1 cellular context compared by ENCODE assay signal in genomic region chr15:62060116-62060895, GRCh38.
A peak's percentile ranks its signal among the peaks of the same experiment; 100 is the strongest.
TF ChIP-seq lines count a peak whose summit lies in the region.

A gene with protein sequence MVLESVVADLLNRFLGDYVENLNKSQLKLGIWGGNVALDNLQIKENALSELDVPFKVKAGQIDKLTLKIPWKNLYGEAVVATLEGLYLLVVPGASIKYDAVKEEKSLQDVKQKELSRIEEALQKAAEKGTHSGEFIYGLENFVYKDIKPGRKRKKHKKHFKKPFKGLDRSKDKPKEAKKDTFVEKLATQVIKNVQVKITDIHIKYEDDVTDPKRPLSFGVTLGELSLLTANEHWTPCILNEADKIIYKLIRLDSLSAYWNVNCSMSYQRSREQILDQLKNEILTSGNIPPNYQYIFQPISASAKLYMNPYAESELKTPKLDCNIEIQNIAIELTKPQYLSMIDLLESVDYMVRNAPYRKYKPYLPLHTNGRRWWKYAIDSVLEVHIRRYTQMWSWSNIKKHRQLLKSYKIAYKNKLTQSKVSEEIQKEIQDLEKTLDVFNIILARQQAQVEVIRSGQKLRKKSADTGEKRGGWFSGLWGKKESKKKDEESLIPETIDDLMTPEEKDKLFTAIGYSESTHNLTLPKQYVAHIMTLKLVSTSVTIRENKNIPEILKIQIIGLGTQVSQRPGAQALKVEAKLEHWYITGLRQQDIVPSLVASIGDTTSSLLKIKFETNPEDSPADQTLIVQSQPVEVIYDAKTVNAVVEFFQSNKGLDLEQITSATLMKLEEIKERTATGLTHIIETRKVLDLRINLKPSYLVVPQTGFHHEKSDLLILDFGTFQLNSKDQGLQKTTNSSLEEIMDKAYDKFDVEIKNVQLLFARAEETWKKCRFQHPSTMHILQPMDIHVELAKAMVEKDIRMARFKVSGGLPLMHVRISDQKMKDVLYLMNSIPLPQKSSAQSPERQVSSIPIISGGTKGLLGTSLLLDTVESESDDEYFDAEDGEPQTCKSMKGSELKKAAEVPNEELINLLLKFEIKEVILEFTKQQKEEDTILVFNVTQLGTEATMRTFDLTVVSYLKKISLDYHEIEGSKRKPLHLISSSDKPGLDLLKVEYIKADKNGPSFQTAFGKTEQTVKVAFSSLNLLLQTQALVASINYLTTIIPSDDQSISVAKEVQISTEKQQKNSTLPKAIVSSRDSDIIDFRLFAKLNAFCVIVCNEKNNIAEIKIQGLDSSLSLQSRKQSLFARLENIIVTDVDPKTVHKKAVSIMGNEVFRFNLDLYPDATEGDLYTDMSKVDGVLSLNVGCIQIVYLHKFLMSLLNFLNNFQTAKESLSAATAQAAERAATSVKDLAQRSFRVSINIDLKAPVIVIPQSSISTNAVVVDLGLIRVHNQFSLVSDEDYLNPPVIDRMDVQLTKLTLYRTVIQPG (N-terminal part only) (minus strand): TSS chr15:62060447. CDS start chr15:62060374, 73 bp downstream.

TF ChIP-seq in GM23338, 12 proteins besides CTCF, POLR2A, EP300 and RAD21 (continued from another document):
- TF ChIP-seq EZH2phosphoT487 (IDR thresholded peaks at IDR 0.05; ENCODE audit: unreplicated experiment) (no peak), ZNF462 (CRISPR knock-in tag; IDR thresholded peaks at IDR 0.05) (no peak), ZNF331 (CRISPR knock-in tag; IDR thresholded peaks at IDR 0.05; ENCODE audit: low read depth) (no peak), CREB1 (CRISPR knock-in tag; IDR thresholded peaks at IDR 0.05; ENCODE audit: low read depth) (peak; percentile 60; the same call in 1 of the 2 replicates), EZH2 (IDR thresholded peaks at IDR 0.05; ENCODE audit: low read depth, unreplicated experiment) (no peak), STAT1 (IDR thresholded peaks at IDR 0.05; ENCODE audit: unreplicated experiment) (no peak), NANOG (IDR thresholded peaks at IDR 0.05; ENCODE audit: borderline replicate concordance) (no peak)
- TF ChIP-seq, protein P1, sequence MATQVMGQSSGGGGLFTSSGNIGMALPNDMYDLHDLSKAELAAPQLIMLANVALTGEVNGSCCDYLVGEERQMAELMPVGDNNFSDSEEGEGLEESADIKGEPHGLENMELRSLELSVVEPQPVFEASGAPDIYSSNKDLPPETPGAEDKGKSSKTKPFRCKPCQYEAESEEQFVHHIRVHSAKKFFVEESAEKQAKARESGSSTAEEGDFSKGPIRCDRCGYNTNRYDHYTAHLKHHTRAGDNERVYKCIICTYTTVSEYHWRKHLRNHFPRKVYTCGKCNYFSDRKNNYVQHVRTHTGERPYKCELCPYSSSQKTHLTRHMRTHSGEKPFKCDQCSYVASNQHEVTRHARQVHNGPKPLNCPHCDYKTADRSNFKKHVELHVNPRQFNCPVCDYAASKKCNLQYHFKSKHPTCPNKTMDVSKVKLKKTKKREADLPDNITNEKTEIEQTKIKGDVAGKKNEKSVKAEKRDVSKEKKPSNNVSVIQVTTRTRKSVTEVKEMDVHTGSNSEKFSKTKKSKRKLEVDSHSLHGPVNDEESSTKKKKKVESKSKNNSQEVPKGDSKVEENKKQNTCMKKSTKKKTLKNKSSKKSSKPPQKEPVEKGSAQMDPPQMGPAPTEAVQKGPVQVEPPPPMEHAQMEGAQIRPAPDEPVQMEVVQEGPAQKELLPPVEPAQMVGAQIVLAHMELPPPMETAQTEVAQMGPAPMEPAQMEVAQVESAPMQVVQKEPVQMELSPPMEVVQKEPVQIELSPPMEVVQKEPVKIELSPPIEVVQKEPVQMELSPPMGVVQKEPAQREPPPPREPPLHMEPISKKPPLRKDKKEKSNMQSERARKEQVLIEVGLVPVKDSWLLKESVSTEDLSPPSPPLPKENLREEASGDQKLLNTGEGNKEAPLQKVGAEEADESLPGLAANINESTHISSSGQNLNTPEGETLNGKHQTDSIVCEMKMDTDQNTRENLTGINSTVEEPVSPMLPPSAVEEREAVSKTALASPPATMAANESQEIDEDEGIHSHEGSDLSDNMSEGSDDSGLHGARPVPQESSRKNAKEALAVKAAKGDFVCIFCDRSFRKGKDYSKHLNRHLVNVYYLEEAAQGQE (IDR thresholded peaks at IDR 0.05; ENCODE audit: unreplicated experiment) = no peak
TF ChIP-seq in GM23338: peak in this region for 2.
